24 cellular contexts compared by ENCODE assay signal in the genomic region with DNA sequence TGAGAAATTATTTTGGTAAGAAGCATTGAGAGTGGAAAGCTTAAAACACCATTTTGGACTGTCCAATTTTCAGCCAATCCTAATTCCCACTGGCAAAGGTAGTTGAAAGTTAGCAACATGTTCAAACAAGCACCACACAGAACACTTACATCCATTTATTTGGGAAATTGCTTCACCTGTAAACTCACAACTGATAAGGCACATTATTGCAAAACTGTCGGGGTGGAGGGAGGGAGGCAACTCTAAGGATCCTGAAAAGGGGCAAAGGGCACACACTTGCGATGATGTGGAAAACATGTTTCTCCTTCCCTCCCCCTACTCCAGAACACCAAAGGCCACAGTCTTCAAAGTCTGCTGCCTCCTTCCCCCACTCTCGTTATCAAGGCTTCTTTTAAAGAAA. TPM values are rescaled to one million over a fixed set of nuclear protein-coding genes. Genes with fewer than 3 reads are reported as not detected.
DNase-seq lines count a peak whose midpoint lies in the region; ATAC-seq, FAIRE-seq and TF ChIP-seq lines count a peak whose summit lies in the region.
"Had no signal": no experiment of that assay in that cellular context is flagged by ENCODE, and none has a peak within 500 bp of the region (broad histone marks: within the 10 kb centered on the region; RNA-seq: fewer than 3 reads in every experiment).

No MANE protein-coding gene starts in this region.

- TF ChIP-seq CTCF in Caco-2 (IDR thresholded peaks at IDR 0.05; ENCODE audit: insufficient read depth in 1 of 2, low read depth in 1 of 2, low read length in 1 of 2, severe bottlenecking in 1 of 2, unreplicated experiment in 1 of 2) = no peak
- TF ChIP-seq CTCF in K562 (IDR thresholded peaks at IDR 0.05 in 2 of 3, conservative IDR thresholded peaks at IDR 0.05 in 1 of 3; ENCODE audit: insufficient read depth in 2 of 3, low read depth in 1 of 3, low read length in 3 of 3) = no peak
- no peak for TF ChIP-seq CTCF in mucosa of descending colon (IDR thresholded peaks at IDR 0.05)

- POLR2A ChIA-PET in Caco-2 (lab: Charles Lee) (interaction anchor here (1.2 kb wide), 1 partner anchor 10 kb away, joined by 3 read pairs; the partner anchor contains the start of gene TMEM41A), K562 (lab: Yijun Ruan, JAX) (interaction anchor here (0.9 to 1.1 kb wide), 4 partner anchors 9 to 126 kb away, joined by 3 to 5 read pairs (median 4); partner anchors contain the start of gene TMEM41A)

- no peak overlapping the region for H3K9ac ChIP-seq in K562 (ENCODE audit: insufficient read depth in 1 of 2, low read depth in 2 of 2, low read length in 2 of 2)

- no TSS peak for BruUV-seq in Caco-2 (replicated peaks; lab: Mats Ljungman, UMichigan)
- BruUV-seq in K562 (replicated peaks; lab: Mats Ljungman, UMichigan) = no TSS peak

- H3K36me3 Mint-ChIP-seq in Caco-2 (ENCODE audit: insufficient read depth, unreplicated experiment) = peaks cover 68% of the 10 kb centered on the region
- H3K36me3 Mint-ChIP-seq in activated naive CD8-positive, alpha-beta T cell treated with anti-CD3 and anti-CD28 coated beads, Interleukin-2, amount 50 U/mL, for 24 hours (ENCODE audit: low read depth) = peaks cover 43% of the 10 kb centered on the region

- H3K4me1 ChIP-seq in Caco-2 (peaks cover 23% of the 10 kb centered on the region), K562 (replicated peaks in 1 of 2; ENCODE audit: control insufficient read depth in 2 of 2, insufficient read depth in 2 of 2, low read length in 2 of 2) (no peaks in the 10 kb centered on the region), mucosa of descending colon (ENCODE audit: low read depth) (peaks cover 7% of the 10 kb centered on the region)

- DNase-seq in Caco-2 (peak; percentile 85 to 87), K562 (ENCODE audit: extremely low read depth in 1 of 4, low spot score in 3 of 4) (no peak), left colon (no peak), mucosa of descending colon (no peak)
- no peak for DNase-seq in activated naive CD8-positive, alpha-beta T cell treated with anti-CD3 and anti-CD28 coated beads, Interleukin-2, amount 50 U/mL, for 24 hours
- DNase-seq: 8988T, DMS 273 treated with DMSO at 0.1 percent for 48 hours, DND-41, Kasumi-1, MM.1S, NCI-H1092, NCI-H146, NCI-H2029 treated with DMSO at 0.1 percent for 48 hours, NCI-H2171, NCI-H446, NCI-H69 had no signal

- FAIRE-seq in K562 (lab: Jason Lieb, UNC) = no peak
- FAIRE-seq: RCC 7860 had no signal

- H3K4me2 ChIP-seq in K562 (ENCODE audit: insufficient read depth, low read length) = no peak overlapping the region

- TF ChIP-seq POLR2A in K562 (conservative IDR thresholded peaks at IDR 0.05) = no peak

- no peak for ATAC-seq in K562
- peak; percentile 84 for ATAC-seq in left colon
- peak; percentile 81 for ATAC-seq in mucosa of descending colon
- no peak for ATAC-seq in HG03520 (IDR thresholded peaks at IDR 0.05; ENCODE audit: unreplicated experiment)
- ATAC-seq in activated naive CD8-positive, alpha-beta T cell treated with anti-CD3 and anti-CD28 coated beads, Interleukin-2, amount 50 U/mL, for 24 hours = no peak
- no peak for ATAC-seq in HG03432 (IDR thresholded peaks at IDR 0.05; ENCODE audit: unreplicated experiment)
- ATAC-seq in GM18909 (IDR thresholded peaks at IDR 0.05; ENCODE audit: poor library complexity, unreplicated experiment) = no peak
- ATAC-seq: Right ventricle myocardium inferior had no signal

- peak overlapping the region; percentile 22 for H3K4me3 Mint-ChIP-seq in Caco-2 (ENCODE audit: unreplicated experiment)
- no peak overlapping the region for H3K4me3 Mint-ChIP-seq in activated naive CD8-positive, alpha-beta T cell treated with anti-CD3 and anti-CD28 coated beads, Interleukin-2, amount 50 U/mL, for 24 hours
- H3K4me3 Mint-ChIP-seq: CD14-positive monocyte, IgD-negative memory B cell had no signal

- no peak overlapping the region for H2AFZ ChIP-seq in K562 (ENCODE audit: low read depth, low read length)

- H3K9me3 Mint-ChIP-seq in Caco-2 (ENCODE audit: unreplicated experiment) = no peaks in the 10 kb centered on the region
- no peaks in the 10 kb centered on the region for H3K9me3 Mint-ChIP-seq in activated naive CD8-positive, alpha-beta T cell treated with anti-CD3 and anti-CD28 coated beads, Interleukin-2, amount 50 U/mL, for 24 hours
- H3K9me3 Mint-ChIP-seq: CD14-positive monocyte, IgD-negative memory B cell had no signal

- TF ChIP-seq RAD21 in K562 (CRISPR knock-in tag; conservative IDR thresholded peaks at IDR 0.05 in 1 of 2, IDR thresholded peaks at IDR 0.05 in 1 of 2) = no peak

- H3K27me3 Mint-ChIP-seq in Caco-2 (ENCODE audit: insufficient read depth, unreplicated experiment) = no peaks in the 10 kb centered on the region
- no peaks in the 10 kb centered on the region for H3K27me3 Mint-ChIP-seq in activated naive CD8-positive, alpha-beta T cell treated with anti-CD3 and anti-CD28 coated beads, Interleukin-2, amount 50 U/mL, for 24 hours
- H3K27me3 Mint-ChIP-seq: IgD-negative memory B cell had no signal

- H3K27ac ChIP-seq in K562 (ENCODE audit: extremely low read depth, low read depth, low read length) = no peak overlapping the region
- H3K27ac ChIP-seq: HL-60 had no signal

- H4K20me1 ChIP-seq in K562 (replicated peaks; ENCODE audit: control insufficient read depth, insufficient read depth, low read length) = no peaks in the 10 kb centered on the region

- WGBS in K562 (ENCODE audit: insufficient coverage, low coverage, missing lambda C conversion rate) = 34% methylated on average over 3 of the region's 3 CpGs

- H3K4me1 Mint-ChIP-seq in Caco-2 (ENCODE audit: low read depth, unreplicated experiment) = peaks cover 22% of the 10 kb centered on the region
- no peaks in the 10 kb centered on the region for H3K4me1 Mint-ChIP-seq in activated naive CD8-positive, alpha-beta T cell treated with anti-CD3 and anti-CD28 coated beads, Interleukin-2, amount 50 U/mL, for 24 hours
- H3K4me1 Mint-ChIP-seq: CD14-positive monocyte had no signal

- H3K4me3 ChIP-seq in Caco-2 (ENCODE audit: low read depth, low read length) (no peak overlapping the region), K562 (no peak overlapping the region), mucosa of descending colon (no peak overlapping the region)

- no peaks in the 10 kb centered on the region; the same call in 2 of the 3 replicates for H3K79me2 ChIP-seq in K562 (ENCODE audit: control insufficient read depth, insufficient read depth, low read length)

- TF ChIP-seq EP300 in K562 (IDR thresholded peaks at IDR 0.05; ENCODE audit: low read length) = no peak

- in situ Hi-C loops in K562 (cut with MboI) = no loop called here

- CTCF ChIA-PET in Caco-2 (lab: Charles Lee) = interaction anchor here (0.6 kb wide), 1 partner anchor 65 kb away, joined by 4 read pairs; no protein-coding TSS in a partner anchor
- CTCF ChIA-PET in K562 (lab: Yijun Ruan, JAX; ENCODE audit: low intra/inter-chr PET ratio) = no interaction called here

- H3K27ac Mint-ChIP-seq in Caco-2 (ENCODE audit: unreplicated experiment) = peak overlapping the region; percentile 69
- H3K27ac Mint-ChIP-seq in activated naive CD8-positive, alpha-beta T cell treated with anti-CD3 and anti-CD28 coated beads, Interleukin-2, amount 50 U/mL, for 24 hours = no peak overlapping the region
- H3K27ac Mint-ChIP-seq: CD14-positive monocyte, IgD-negative memory B cell had no signal

- H3K36me3 ChIP-seq in Caco-2 (ENCODE audit: control insufficient read depth, insufficient read depth, low read length) = no peaks in the 10 kb centered on the region; the same call in 1 of the 2 replicates
- peaks cover 79% of the 10 kb centered on the region for H3K36me3 ChIP-seq in K562 (ENCODE audit: control insufficient read depth, insufficient read depth, low read length)
- H3K36me3 ChIP-seq in mucosa of descending colon (ENCODE audit: low read depth) = no peaks in the 10 kb centered on the region

- H3K9me3 ChIP-seq in Caco-2 (no peaks in the 10 kb centered on the region), K562 (replicated peaks; ENCODE audit: control insufficient read depth, insufficient read depth, low read depth, low read length) (no peaks in the 10 kb centered on the region), mucosa of descending colon (no peaks in the 10 kb centered on the region)

- intact Hi-C loops in Caco-2 (cut with micrococcal nuclease; ENCODE audit: unreplicated experiment) = loop anchor here (1.0 kb wide), 1 partner anchor 10 kb away; the partner anchor contains the start of gene TMEM41A
- intact Hi-C loops in K562 (cut with micrococcal nuclease) = no loop called here
- intact Hi-C loops in left colon (cut with DNase I, micrococcal nuclease) = no loop called here
- intact Hi-C loops in mucosa of descending colon (cut with DNase I, micrococcal nuclease) = no loop called here

- peaks cover 3% of the 10 kb centered on the region for H3K9me1 ChIP-seq in K562 (ENCODE audit: control insufficient read depth, insufficient read depth, low read length)

- H3K27me3 ChIP-seq in Caco-2 (replicated peaks; ENCODE audit: control insufficient read depth, insufficient read depth, low read length) = no peaks in the 10 kb centered on the region
- no peaks in the 10 kb centered on the region for H3K27me3 ChIP-seq in K562 (ENCODE audit: control insufficient read depth in 2 of 2, insufficient read depth in 2 of 2, low read length in 2 of 2)

RNA-seq across cellular contexts. Expression of gene TMEM41A, which starts 9.4 kb away (rescaled TPM):
- total RNA-seq in Caco-2 (2022) = 39.0 and 39.4 TPM in 2 replicates
- 137 and 152 TPM in 2 replicates for total RNA-seq in K562 (2011; cell fraction: chromatin; rRNA removed; ENCODE audit: low replicate concordance)
- 103 and 106 TPM in 2 replicates for total RNA-seq in K562 (2011; cell fraction: nucleolus; rRNA removed)
- 145 and 197 TPM in 2 replicates for total RNA-seq in K562 (2011; cell fraction: nucleoplasm; rRNA removed)
- total RNA-seq in K562 (2014; rRNA removed) = 22.5 and 27.6 TPM in 2 replicates
- total RNA-seq in K562 (2014; rRNA removed; fragmentation: Illumina TruSeq; extraction: Trizol) = 31.5 and 34.0 TPM in 2 replicates
- 30.1 and 30.7 TPM in 2 replicates for total RNA-seq in K562 (2015; rRNA removed; fragmentation: Illumina TruSeq; extraction: Trizol)
- total RNA-seq in K562 (2021) = 32.3 and 33.8 TPM in 2 replicates
- 59.3 and 65.9 TPM in 2 replicates for polyA plus RNA-seq in K562 (2011; rRNA removed)
- 63.8 and 82.9 TPM in 2 replicates for polyA plus RNA-seq in K562 (2011; cell fraction: cytosol; rRNA removed)
- polyA plus RNA-seq in K562 (2011; cell fraction: nucleus; rRNA removed) = 41.1 and 62.8 TPM in 2 replicates
- polyA plus RNA-seq in K562 (2012) = 28.5 and 32.6 TPM in 2 replicates
- polyA plus RNA-seq in K562 (2014; fragmentation: Illumina TruSeq; extraction: Trizol) = 36.3 and 39.9 TPM in 2 replicates
- 10 to 100 TPM; 23.1 to 30.6 TPM for polyA plus RNA-seq in K562 (2014; fragmentation: Nextera tagmentation; extraction: Ambion mirVana)
- polyA plus RNA-seq in K562 (2014; rRNA removed) = 36.2 and 39.6 TPM in 2 replicates
- 80.5 and 81.1 TPM in 2 replicates for polyA minus RNA-seq in K562 (2011; rRNA and poly(A)+ RNA removed)
- 21.2 and 29.0 TPM in 2 replicates for polyA minus RNA-seq in K562 (2011; cell fraction: cytosol; rRNA and poly(A)+ RNA removed)
- polyA minus RNA-seq in K562 (2011; cell fraction: nucleus; rRNA and poly(A)+ RNA removed) = 27.1 and 43.7 TPM in 2 replicates
- 10 to 100 TPM; 15.2 to 17.0 TPM for total RNA-seq in left colon
- total RNA-seq in mucosa of descending colon = 10 to 100 TPM; 13.1 to 14.4 (median 14.4) TPM

Comparison
In these comparisons a context has a peak if more than half of its experiments do, and no peak if none do; other contexts are left out.
1. DNase-seq: peak in Caco-2 (2 of 2); none in K562 (0 of 4), left colon (0 of 2), mucosa of descending colon (0 of 3) and activated naive CD8-positive, alpha-beta T cell treated with anti-CD3 and anti-CD28 coated beads, Interleukin-2, amount 50 U/mL, for 24 hours (single experiment).
2. ATAC-seq: peak in left colon (single experiment) and mucosa of descending colon (single experiment); none in K562 (single experiment), HG03520 (single experiment), activated naive CD8-positive, alpha-beta T cell treated with anti-CD3 and anti-CD28 coated beads, Interleukin-2, amount 50 U/mL, for 24 hours (single experiment), HG03432 (single experiment) and GM18909 (single experiment).